Comparison of ENCODE assay signal across 2 cellular contexts in the genomic region with DNA sequence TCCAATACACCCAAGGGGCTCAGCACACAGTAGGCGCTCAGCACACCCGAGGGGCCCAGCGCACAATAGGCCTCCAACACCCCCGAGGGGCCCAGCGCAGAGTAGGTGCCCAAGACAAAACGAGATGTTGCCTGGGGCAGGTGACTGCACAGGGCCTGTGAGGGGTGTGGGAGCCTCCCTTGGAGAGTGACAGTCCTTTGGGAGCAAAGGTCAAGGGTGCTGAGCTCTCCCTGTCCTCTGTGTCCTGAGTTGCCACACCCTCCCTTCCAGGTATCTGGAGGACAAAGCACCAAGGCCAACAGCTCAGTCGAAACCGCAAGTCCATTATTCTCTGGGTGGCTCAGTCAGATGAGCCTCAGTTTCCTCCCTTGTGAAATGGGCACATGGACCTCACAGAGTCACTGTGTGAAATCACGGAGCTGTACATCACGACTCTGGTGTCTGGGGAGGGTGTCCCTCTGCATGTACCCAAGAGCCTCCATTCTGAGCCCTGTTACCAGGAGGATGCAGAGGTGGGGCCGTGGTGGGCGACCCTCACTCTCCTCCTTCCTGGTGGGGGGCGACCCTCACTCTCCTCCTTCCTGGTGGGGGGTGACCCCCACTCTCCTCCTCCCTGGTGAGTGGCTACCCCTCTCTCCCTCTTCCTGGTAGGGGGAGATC.
TF ChIP-seq lines count a peak whose summit lies in the region.

No MANE protein-coding gene starts in this region.

TF ChIP-seq in SK-N-SH treated with all-trans-retinoic acid at 6 μM for 48 hours, 23 proteins besides CTCF, POLR2A, EP300 and RAD21 (continued from another document):
- TF ChIP-seq, protein P1, sequence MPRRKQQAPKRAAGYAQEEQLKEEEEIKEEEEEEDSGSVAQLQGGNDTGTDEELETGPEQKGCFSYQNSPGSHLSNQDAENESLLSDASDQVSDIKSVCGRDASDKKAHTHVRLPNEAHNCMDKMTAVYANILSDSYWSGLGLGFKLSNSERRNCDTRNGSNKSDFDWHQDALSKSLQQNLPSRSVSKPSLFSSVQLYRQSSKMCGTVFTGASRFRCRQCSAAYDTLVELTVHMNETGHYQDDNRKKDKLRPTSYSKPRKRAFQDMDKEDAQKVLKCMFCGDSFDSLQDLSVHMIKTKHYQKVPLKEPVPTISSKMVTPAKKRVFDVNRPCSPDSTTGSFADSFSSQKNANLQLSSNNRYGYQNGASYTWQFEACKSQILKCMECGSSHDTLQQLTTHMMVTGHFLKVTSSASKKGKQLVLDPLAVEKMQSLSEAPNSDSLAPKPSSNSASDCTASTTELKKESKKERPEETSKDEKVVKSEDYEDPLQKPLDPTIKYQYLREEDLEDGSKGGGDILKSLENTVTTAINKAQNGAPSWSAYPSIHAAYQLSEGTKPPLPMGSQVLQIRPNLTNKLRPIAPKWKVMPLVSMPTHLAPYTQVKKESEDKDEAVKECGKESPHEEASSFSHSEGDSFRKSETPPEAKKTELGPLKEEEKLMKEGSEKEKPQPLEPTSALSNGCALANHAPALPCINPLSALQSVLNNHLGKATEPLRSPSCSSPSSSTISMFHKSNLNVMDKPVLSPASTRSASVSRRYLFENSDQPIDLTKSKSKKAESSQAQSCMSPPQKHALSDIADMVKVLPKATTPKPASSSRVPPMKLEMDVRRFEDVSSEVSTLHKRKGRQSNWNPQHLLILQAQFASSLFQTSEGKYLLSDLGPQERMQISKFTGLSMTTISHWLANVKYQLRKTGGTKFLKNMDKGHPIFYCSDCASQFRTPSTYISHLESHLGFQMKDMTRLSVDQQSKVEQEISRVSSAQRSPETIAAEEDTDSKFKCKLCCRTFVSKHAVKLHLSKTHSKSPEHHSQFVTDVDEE (CRISPR knock-in tag; IDR thresholded peaks at IDR 0.05), result no peak
- TF ChIP-seq ZNF8 (CRISPR knock-in tag; IDR thresholded peaks at IDR 0.05), result no peak
- no peak for TF ChIP-seq SNAI2 (CRISPR knock-in tag; IDR thresholded peaks at IDR 0.05)
- TF ChIP-seq, protein P2, sequence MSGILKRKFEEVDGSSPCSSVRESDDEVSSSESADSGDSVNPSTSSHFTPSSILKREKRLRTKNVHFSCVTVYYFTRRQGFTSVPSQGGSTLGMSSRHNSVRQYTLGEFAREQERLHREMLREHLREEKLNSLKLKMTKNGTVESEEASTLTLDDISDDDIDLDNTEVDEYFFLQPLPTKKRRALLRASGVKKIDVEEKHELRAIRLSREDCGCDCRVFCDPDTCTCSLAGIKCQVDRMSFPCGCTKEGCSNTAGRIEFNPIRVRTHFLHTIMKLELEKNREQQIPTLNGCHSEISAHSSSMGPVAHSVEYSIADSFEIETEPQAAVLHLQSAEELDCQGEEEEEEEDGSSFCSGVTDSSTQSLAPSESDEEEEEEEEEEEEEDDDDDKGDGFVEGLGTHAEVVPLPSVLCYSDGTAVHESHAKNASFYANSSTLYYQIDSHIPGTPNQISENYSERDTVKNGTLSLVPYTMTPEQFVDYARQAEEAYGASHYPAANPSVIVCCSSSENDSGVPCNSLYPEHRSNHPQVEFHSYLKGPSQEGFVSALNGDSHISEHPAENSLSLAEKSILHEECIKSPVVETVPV (CRISPR knock-in tag; IDR thresholded peaks at IDR 0.05), result no peak
- TF ChIP-seq, protein P3, sequence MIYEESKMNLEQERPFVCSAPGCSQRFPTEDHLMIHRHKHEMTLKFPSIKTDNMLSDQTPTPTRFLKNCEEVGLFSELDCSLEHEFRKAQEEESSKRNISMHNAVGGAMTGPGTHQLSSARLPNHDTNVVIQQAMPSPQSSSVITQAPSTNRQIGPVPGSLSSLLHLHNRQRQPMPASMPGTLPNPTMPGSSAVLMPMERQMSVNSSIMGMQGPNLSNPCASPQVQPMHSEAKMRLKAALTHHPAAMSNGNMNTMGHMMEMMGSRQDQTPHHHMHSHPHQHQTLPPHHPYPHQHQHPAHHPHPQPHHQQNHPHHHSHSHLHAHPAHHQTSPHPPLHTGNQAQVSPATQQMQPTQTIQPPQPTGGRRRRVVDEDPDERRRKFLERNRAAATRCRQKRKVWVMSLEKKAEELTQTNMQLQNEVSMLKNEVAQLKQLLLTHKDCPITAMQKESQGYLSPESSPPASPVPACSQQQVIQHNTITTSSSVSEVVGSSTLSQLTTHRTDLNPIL (CRISPR knock-in tag; IDR thresholded peaks at IDR 0.05; ENCODE audit: low read depth), result no peak
- no peak for TF ChIP-seq OSR1 (CRISPR knock-in tag; IDR thresholded peaks at IDR 0.05)
- TF ChIP-seq CSDC2 (CRISPR knock-in tag; IDR thresholded peaks at IDR 0.05), result no peak

TF ChIP-seq in HepG2, 621 proteins besides CTCF, POLR2A, EP300 and RAD21 (continued from another document and continues in another):
- TF ChIP-seq, protein P4, sequence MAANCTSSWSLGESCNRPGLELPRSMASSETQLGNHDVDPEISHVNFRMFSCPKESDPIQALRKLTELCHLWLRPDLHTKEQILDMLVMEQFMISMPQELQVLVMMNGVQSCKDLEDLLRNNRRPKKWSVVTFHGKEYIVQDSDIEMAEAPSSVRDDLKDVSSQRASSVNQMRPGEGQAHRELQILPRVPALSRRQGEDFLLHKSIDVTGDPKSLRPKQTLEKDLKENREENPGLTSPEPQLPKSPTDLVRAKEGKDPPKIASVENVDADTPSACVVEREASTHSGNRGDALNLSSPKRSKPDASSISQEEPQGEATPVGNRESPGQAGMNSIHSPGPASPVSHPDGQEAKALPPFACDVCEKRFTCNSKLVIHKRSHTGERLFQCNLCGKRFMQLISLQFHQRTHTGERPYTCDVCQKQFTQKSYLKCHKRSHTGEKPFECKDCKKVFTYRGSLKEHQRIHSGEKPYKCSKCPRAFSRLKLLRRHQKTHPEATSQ (CRISPR knock-in tag; IDR thresholded peaks at IDR 0.05; ENCODE audit: borderline replicate concordance), result no peak
- no peak for TF ChIP-seq ZNF746 (CRISPR knock-in tag; IDR thresholded peaks at IDR 0.05)
- TF ChIP-seq DNMT3B (CRISPR knock-in tag; conservative IDR thresholded peaks at IDR 0.05), result no peak
- TF ChIP-seq ZSCAN12 (CRISPR knock-in tag; IDR thresholded peaks at IDR 0.05), result no peak
- TF ChIP-seq GFI1 (CRISPR knock-in tag; IDR thresholded peaks at IDR 0.05; ENCODE audit: borderline replicate concordance), result no peak
- TF ChIP-seq MYNN (CRISPR knock-in tag; IDR thresholded peaks at IDR 0.05; ENCODE audit: low read depth), result no peak
- TF ChIP-seq ZNF180 (CRISPR knock-in tag; IDR thresholded peaks at IDR 0.05; ENCODE audit: borderline replicate concordance, low read depth), result no peak
- TF ChIP-seq ZBTB1 (CRISPR knock-in tag; IDR thresholded peaks at IDR 0.05; ENCODE audit: borderline replicate concordance), result no peak
- TF ChIP-seq ZNF17 (CRISPR knock-in tag; IDR thresholded peaks at IDR 0.05), result no peak
- TF ChIP-seq, protein P5, sequence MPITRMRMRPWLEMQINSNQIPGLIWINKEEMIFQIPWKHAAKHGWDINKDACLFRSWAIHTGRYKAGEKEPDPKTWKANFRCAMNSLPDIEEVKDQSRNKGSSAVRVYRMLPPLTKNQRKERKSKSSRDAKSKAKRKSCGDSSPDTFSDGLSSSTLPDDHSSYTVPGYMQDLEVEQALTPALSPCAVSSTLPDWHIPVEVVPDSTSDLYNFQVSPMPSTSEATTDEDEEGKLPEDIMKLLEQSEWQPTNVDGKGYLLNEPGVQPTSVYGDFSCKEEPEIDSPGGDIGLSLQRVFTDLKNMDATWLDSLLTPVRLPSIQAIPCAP (CRISPR knock-in tag; IDR thresholded peaks at IDR 0.05; ENCODE audit: low read depth), result no peak
- TF ChIP-seq EHMT2 (IDR thresholded peaks at IDR 0.05; ENCODE audit: borderline replicate concordance, low read depth, low read length), result no peak
- no peak for TF ChIP-seq JUN (CRISPR knock-in tag; IDR thresholded peaks at IDR 0.05)
- no peak for TF ChIP-seq PRPF4 (IDR thresholded peaks at IDR 0.05; ENCODE audit: low read depth, low read length, poor library complexity, severe bottlenecking)
- TF ChIP-seq, protein P6, sequence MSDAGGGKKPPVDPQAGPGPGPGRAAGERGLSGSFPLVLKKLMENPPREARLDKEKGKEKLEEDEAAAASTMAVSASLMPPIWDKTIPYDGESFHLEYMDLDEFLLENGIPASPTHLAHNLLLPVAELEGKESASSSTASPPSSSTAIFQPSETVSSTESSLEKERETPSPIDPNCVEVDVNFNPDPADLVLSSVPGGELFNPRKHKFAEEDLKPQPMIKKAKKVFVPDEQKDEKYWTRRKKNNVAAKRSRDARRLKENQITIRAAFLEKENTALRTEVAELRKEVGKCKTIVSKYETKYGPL (CRISPR knock-in tag; IDR thresholded peaks at IDR 0.05), result no peak
- TF ChIP-seq, protein P7, sequence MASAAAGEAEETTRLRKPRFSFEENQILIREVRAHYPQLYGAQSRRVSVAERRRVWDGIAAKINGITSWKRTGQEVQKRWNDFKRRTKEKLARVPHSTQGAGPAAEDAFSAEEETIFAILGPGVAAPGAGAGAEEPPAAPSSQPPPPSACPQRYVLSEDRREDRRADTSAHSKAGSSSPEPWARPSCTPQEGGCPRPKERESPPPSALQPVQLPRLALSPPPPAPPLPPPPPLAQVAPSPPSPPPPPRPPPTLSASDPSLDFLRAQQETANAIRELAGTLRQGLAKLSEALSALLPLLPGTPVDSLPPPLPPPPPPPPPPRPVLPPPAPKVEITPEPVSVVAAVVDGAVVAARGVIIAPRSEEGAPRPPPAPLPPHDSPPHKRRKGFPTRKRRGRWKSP (CRISPR knock-in tag; IDR thresholded peaks at IDR 0.05), result no peak
- peak; percentile 98 for TF ChIP-seq ZMYM3 (CRISPR knock-in tag; IDR thresholded peaks at IDR 0.05)
- no peak for TF ChIP-seq AKAP8 (CRISPR knock-in tag; IDR thresholded peaks at IDR 0.05)
- no peak for TF ChIP-seq MEF2D (CRISPR knock-in tag; IDR thresholded peaks at IDR 0.05)
- no peak for TF ChIP-seq JUNB (CRISPR knock-in tag; IDR thresholded peaks at IDR 0.05; ENCODE audit: borderline replicate concordance)
- TF ChIP-seq SMARCE1 (IDR thresholded peaks at IDR 0.05; ENCODE audit: borderline replicate concordance), result no peak
- TF ChIP-seq, protein P8, sequence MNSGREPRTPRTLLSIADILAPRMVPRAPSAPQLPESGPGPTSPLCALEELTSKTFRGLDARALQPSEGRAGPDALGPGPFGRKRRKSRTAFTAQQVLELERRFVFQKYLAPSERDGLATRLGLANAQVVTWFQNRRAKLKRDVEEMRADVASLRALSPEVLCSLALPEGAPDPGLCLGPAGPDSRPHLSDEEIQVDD (CRISPR knock-in tag; IDR thresholded peaks at IDR 0.05; ENCODE audit: borderline replicate concordance), result no peak
- TF ChIP-seq, protein P9, sequence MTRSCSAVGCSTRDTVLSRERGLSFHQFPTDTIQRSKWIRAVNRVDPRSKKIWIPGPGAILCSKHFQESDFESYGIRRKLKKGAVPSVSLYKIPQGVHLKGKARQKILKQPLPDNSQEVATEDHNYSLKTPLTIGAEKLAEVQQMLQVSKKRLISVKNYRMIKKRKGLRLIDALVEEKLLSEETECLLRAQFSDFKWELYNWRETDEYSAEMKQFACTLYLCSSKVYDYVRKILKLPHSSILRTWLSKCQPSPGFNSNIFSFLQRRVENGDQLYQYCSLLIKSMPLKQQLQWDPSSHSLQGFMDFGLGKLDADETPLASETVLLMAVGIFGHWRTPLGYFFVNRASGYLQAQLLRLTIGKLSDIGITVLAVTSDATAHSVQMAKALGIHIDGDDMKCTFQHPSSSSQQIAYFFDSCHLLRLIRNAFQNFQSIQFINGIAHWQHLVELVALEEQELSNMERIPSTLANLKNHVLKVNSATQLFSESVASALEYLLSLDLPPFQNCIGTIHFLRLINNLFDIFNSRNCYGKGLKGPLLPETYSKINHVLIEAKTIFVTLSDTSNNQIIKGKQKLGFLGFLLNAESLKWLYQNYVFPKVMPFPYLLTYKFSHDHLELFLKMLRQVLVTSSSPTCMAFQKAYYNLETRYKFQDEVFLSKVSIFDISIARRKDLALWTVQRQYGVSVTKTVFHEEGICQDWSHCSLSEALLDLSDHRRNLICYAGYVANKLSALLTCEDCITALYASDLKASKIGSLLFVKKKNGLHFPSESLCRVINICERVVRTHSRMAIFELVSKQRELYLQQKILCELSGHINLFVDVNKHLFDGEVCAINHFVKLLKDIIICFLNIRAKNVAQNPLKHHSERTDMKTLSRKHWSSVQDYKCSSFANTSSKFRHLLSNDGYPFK (CRISPR knock-in tag; IDR thresholded peaks at IDR 0.05; ENCODE audit: borderline replicate concordance), result 0 out of 2 replicates have a peak, but pooled peaks have one; percentile 33
- TF ChIP-seq, protein P10, sequence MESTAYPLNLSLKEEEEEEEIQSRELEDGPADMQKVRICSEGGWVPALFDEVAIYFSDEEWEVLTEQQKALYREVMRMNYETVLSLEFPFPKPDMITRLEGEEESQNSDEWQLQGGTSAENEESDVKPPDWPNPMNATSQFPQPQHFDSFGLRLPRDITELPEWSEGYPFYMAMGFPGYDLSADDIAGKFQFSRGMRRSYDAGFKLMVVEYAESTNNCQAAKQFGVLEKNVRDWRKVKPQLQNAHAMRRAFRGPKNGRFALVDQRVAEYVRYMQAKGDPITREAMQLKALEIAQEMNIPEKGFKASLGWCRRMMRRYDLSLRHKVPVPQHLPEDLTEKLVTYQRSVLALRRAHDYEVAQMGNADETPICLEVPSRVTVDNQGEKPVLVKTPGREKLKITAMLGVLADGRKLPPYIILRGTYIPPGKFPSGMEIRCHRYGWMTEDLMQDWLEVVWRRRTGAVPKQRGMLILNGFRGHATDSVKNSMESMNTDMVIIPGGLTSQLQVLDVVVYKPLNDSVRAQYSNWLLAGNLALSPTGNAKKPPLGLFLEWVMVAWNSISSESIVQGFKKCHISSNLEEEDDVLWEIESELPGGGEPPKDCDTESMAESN (CRISPR knock-in tag; conservative IDR thresholded peaks at IDR 0.05), result no peak
- no peak for TF ChIP-seq NCOA5 (CRISPR knock-in tag; IDR thresholded peaks at IDR 0.05)
- TF ChIP-seq, protein P11, sequence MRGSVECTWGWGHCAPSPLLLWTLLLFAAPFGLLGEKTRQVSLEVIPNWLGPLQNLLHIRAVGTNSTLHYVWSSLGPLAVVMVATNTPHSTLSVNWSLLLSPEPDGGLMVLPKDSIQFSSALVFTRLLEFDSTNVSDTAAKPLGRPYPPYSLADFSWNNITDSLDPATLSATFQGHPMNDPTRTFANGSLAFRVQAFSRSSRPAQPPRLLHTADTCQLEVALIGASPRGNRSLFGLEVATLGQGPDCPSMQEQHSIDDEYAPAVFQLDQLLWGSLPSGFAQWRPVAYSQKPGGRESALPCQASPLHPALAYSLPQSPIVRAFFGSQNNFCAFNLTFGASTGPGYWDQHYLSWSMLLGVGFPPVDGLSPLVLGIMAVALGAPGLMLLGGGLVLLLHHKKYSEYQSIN (CRISPR knock-in tag; IDR thresholded peaks at IDR 0.05; ENCODE audit: borderline replicate concordance), result no peak
- TF ChIP-seq CBFB (CRISPR knock-in tag; IDR thresholded peaks at IDR 0.05), result peak; percentile 93
- TF ChIP-seq ZNF207 (IDR thresholded peaks at IDR 0.05; ENCODE audit: borderline replicate concordance), result no peak
- TF ChIP-seq, protein P12, sequence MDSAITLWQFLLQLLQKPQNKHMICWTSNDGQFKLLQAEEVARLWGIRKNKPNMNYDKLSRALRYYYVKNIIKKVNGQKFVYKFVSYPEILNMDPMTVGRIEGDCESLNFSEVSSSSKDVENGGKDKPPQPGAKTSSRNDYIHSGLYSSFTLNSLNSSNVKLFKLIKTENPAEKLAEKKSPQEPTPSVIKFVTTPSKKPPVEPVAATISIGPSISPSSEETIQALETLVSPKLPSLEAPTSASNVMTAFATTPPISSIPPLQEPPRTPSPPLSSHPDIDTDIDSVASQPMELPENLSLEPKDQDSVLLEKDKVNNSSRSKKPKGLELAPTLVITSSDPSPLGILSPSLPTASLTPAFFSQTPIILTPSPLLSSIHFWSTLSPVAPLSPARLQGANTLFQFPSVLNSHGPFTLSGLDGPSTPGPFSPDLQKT (CRISPR knock-in tag; IDR thresholded peaks at IDR 0.05; ENCODE audit: borderline replicate concordance), result no peak
- no peak for TF ChIP-seq PRMT3 (CRISPR knock-in tag; IDR thresholded peaks at IDR 0.05; ENCODE audit: borderline replicate concordance, low read depth)
- TF ChIP-seq SCMH1 (CRISPR knock-in tag; IDR thresholded peaks at IDR 0.05; ENCODE audit: borderline replicate concordance), result no peak
- no peak for TF ChIP-seq ZNF766 (CRISPR knock-in tag; IDR thresholded peaks at IDR 0.05; ENCODE audit: borderline replicate concordance)
- no peak for TF ChIP-seq MED8 (CRISPR knock-in tag; IDR thresholded peaks at IDR 0.05; ENCODE audit: insufficient replicate concordance)
- 0 out of 4 replicates have a peak, but pooled peaks of 1 of the 2 experiments have one; percentile 36 for TF ChIP-seq KLF16 (CRISPR knock-in tag; IDR thresholded peaks at IDR 0.05)
